ENCODE assay signal across 26 cellular contexts in the genomic region with DNA sequence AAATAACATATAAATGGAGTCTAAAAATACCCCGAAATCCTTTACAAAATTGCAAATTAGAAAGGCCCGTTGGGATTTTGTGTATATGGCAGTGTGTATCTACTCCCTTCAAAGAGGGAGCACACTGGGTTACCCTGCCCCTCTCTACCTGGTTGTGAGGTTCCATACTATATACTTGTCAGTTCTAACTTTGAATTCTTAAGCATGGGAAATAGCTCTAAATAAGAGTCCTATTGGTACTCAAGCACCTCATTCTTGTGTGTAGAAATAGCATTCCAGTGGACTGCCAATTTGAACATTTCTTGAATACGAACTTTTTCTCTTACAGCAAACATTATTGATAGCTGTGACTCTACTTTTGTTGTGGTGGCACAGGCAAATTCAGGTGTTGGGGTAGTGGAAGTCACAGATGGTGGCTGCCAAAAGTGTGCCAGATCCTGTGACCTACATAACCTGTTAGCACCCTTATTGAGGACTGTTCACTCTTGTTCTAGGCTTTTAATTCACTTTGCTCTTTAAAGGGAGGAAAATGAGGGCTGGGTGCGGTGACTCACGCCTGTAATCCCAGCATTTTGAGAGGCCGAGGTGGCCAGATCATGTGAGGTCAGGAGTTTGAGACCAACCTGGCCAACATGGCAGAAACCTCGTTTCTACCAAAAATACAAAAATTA. TPM values are rescaled to one million over a fixed set of nuclear protein-coding genes. Genes with fewer than 3 reads are reported as not detected.
DNase-seq lines count a peak whose midpoint lies in the region; ATAC-seq lines count a peak whose summit lies in the region.
"Had no signal": no experiment of that assay in that cellular context is flagged by ENCODE, and none has a peak within 500 bp of the region (broad histone marks: within the 10 kb centered on the region; RNA-seq: fewer than 3 reads in every experiment).

No MANE protein-coding gene starts in this region.

- no peaks in the 10 kb centered on the region for H3K27me3 Mint-ChIP-seq in activated T-helper 17 cell treated with anti-CD3 and anti-CD28 coated beads, Interleukin-2, amount 50 U/mL, for 72 hours
- H3K27me3 Mint-ChIP-seq: dendritic cell treated with granulocyte-macrophage colony-stimulating factor and Interleukin-4, amounts not matched to agents 40 ng/mL and 50 ng/mL, for 4 days; stimulated activated memory B cell treated with anti-CD40 and anti-IgM and Interleukin-4, amounts not matched to agents 10 μg/mL and 1 μg/mL and 100 μg/mL, for 72 hours; type B pancreatic cell had no signal

- H3K9ac ChIP-seq in mesendoderm (ENCODE audit: low read length): no peak overlapping the region

- H3K23ac ChIP-seq in mesendoderm (ENCODE audit: low read length): no peak overlapping the region

- no peak overlapping the region for H4K8ac ChIP-seq in mesendoderm (ENCODE audit: low read depth, low read length)

- H3K18ac ChIP-seq in mesendoderm (ENCODE audit: low read length): no peak overlapping the region

- H3K4me3 Mint-ChIP-seq in activated T-helper 17 cell treated with anti-CD3 and anti-CD28 coated beads, Interleukin-2, amount 50 U/mL, for 72 hours: no peak overlapping the region
- H3K4me3 Mint-ChIP-seq: dendritic cell treated with granulocyte-macrophage colony-stimulating factor and Interleukin-4, amounts not matched to agents 40 ng/mL and 50 ng/mL, for 4 days; stimulated activated memory B cell treated with anti-CD40 and anti-IgM and Interleukin-4, amounts not matched to agents 10 μg/mL and 1 μg/mL and 100 μg/mL, for 72 hours; type B pancreatic cell had no signal

- H3K27me3 ChIP-seq in mesendoderm (ENCODE audit: insufficient read depth, low read length, poor library complexity): no peaks in the 10 kb centered on the region
- no peaks in the 10 kb centered on the region for H3K27me3 ChIP-seq in thymus (ENCODE audit: control insufficient read depth, insufficient read depth)
- H3K27me3 ChIP-seq: BE2C, SJSA1 had no signal

- no peak overlapping the region for H2AK5ac ChIP-seq in mesendoderm (ENCODE audit: low read length)

- H3K56ac ChIP-seq in mesendoderm (ENCODE audit: low read length): peak overlapping the region; percentile 15

- H3K4me1 Mint-ChIP-seq in activated T-helper 17 cell treated with anti-CD3 and anti-CD28 coated beads, Interleukin-2, amount 50 U/mL, for 72 hours: peaks cover 8% of the 10 kb centered on the region
- H3K4me1 Mint-ChIP-seq: stimulated activated memory B cell treated with anti-CD40 and anti-IgM and Interleukin-4, amounts not matched to agents 10 μg/mL and 1 μg/mL and 100 μg/mL, for 72 hours had no signal

- H4K5ac ChIP-seq in mesendoderm (ENCODE audit: low read length): no peak overlapping the region

- H3K36me3 ChIP-seq in mesendoderm (ENCODE audit: control insufficient read depth, insufficient read depth, low read length): no peaks in the 10 kb centered on the region
- peaks cover 7% of the 10 kb centered on the region for H3K36me3 ChIP-seq in thymus (ENCODE audit: control insufficient read depth, insufficient read depth)
- H3K36me3 ChIP-seq: BE2C, SJSA1 had no signal

- no CpG with 5 or more reads among the region's 7 CpGs for WGBS in mesendoderm (ENCODE audit: extremely low coverage, insufficient coverage, low lambda C conversion rate)
- WGBS in thymus: 49% methylated on average over 7 of the region's 7 CpGs

- H3K4me1 ChIP-seq in mesendoderm (ENCODE audit: control insufficient read depth, low read depth, low read length) (no peaks in the 10 kb centered on the region), thymus (ENCODE audit: control insufficient read depth, insufficient read depth, low read length) (peaks cover 44% of the 10 kb centered on the region)
- H3K4me1 ChIP-seq: SJSA1 had no signal

- H3K9me3 Mint-ChIP-seq in activated T-helper 17 cell treated with anti-CD3 and anti-CD28 coated beads, Interleukin-2, amount 50 U/mL, for 72 hours: no peaks in the 10 kb centered on the region
- H3K9me3 Mint-ChIP-seq: dendritic cell treated with granulocyte-macrophage colony-stimulating factor and Interleukin-4, amounts not matched to agents 40 ng/mL and 50 ng/mL, for 4 days; stimulated activated memory B cell treated with anti-CD40 and anti-IgM and Interleukin-4, amounts not matched to agents 10 μg/mL and 1 μg/mL and 100 μg/mL, for 72 hours; type B pancreatic cell had no signal

- H3K4me3 ChIP-seq in mesendoderm (ENCODE audit: low read length) (no peak overlapping the region), thymus (ENCODE audit: low read length) (peak overlapping the region; percentile 21)
- H3K4me3 ChIP-seq: SJSA1 had no signal

- H3K9me3 ChIP-seq in thymus (ENCODE audit: control insufficient read depth): no peaks in the 10 kb centered on the region
- H3K9me3 ChIP-seq: BE2C, SJSA1 had no signal

- no peak overlapping the region for H2BK120ac ChIP-seq in mesendoderm (ENCODE audit: low read depth, low read length)

- peaks cover 75% of the 10 kb centered on the region for H3K36me3 Mint-ChIP-seq in activated T-helper 17 cell treated with anti-CD3 and anti-CD28 coated beads, Interleukin-2, amount 50 U/mL, for 72 hours (ENCODE audit: low read depth)

- ATAC-seq in activated T-helper 17 cell treated with anti-CD3 and anti-CD28 coated beads, Interleukin-2, amount 50 U/mL, for 72 hours (replicated peaks): no peak
- ATAC-seq: stimulated activated memory B cell treated with anti-CD40 and anti-IgM and Interleukin-4, amounts not matched to agents 10 μg/mL and 1 μg/mL and 100 μg/mL, for 72 hours had no signal

- no peak overlapping the region for H2BK5ac ChIP-seq in mesendoderm (ENCODE audit: low read length)

- DNase-seq in activated effector memory CD4-positive, alpha-beta T cell treated with anti-CD3 and anti-CD28 coated beads, Interleukin-2, amount 50 U/mL, for 16 hours: peak; percentile 22
- DNase-seq in activated effector memory CD4-positive, alpha-beta T cell treated with Interleukin-2 at 50 U/mL for 16 hours: no peak
- no peak for DNase-seq in mesendoderm
- no peak for DNase-seq in OCI-M1 (lab: John Stamatoyannopoulos, UW)
- DNase-seq in DMS53 (lab: John Stamatoyannopoulos, UW): no peak
- DNase-seq in NCI-H82 (lab: John Stamatoyannopoulos, UW): no peak
- DNase-seq: activated CD4-positive, alpha-beta T cell treated with anti-CD3 and anti-CD28 coated beads for 48 hours; activated CD8-positive, alpha-beta memory T cell treated with anti-CD3 and anti-CD28 coated beads, Interleukin-2, amount 50 U/mL, for 48 hours; activated naive CD4-positive, alpha-beta T cell; aorta; BE2C; left colon; NCI-H1436; NCI-H2107; NCI-H510A; NK-92 treated with Interleukin-12 subunit alpha and Interleukin-12 subunit beta, amount 100 ng/mL, for 24 hours had no signal

- H3K27ac Mint-ChIP-seq in activated T-helper 17 cell treated with anti-CD3 and anti-CD28 coated beads, Interleukin-2, amount 50 U/mL, for 72 hours: peak overlapping the region; percentile 76
- H3K27ac Mint-ChIP-seq: dendritic cell treated with granulocyte-macrophage colony-stimulating factor and Interleukin-4, amounts not matched to agents 40 ng/mL and 50 ng/mL, for 4 days; stimulated activated memory B cell treated with anti-CD40 and anti-IgM and Interleukin-4, amounts not matched to agents 10 μg/mL and 1 μg/mL and 100 μg/mL, for 72 hours; type B pancreatic cell had no signal

- H3K79me1 ChIP-seq in mesendoderm (ENCODE audit: low read length): no peaks in the 10 kb centered on the region

- no peaks in the 10 kb centered on the region for H3K79me2 ChIP-seq in mesendoderm (ENCODE audit: control insufficient read depth, insufficient read depth, low read length)

- H3K4me2 ChIP-seq in mesendoderm (ENCODE audit: low read length): no peak overlapping the region

- no peak overlapping the region for H2BK15ac ChIP-seq in mesendoderm (replicated peaks; ENCODE audit: low read depth)

- H3K27ac ChIP-seq in mesendoderm (ENCODE audit: low read depth, low read length) (no peak overlapping the region), thymus (ENCODE audit: low read depth) (peak overlapping the region; percentile 87)
- H3K27ac ChIP-seq: SJSA1 had no signal

- no peak overlapping the region for H3K4ac ChIP-seq in mesendoderm (ENCODE audit: low read depth, low read length)

RNA-seq across cellular contexts. Expression of gene ESRP2, which starts 16.1 kb away (rescaled TPM):
- under 1 TPM; 0.13 to 0.15 TPM for total RNA-seq in activated T-helper 17 cell treated with anti-CD3 and anti-CD28 coated beads, Interleukin-2, amount 50 U/mL, for 72 hours
- 26.2 TPM for polyA plus RNA-seq in mesendoderm (2013, experiment 1 of 2)
- polyA plus RNA-seq in mesendoderm (2013, experiment 2 of 2): 26.6 TPM
- 10.7 TPM for polyA plus RNA-seq in thymus
- total RNA-seq: cardiac septum; skeletal muscle tissue; T-helper 1 cell treated with Interleukin-12 subunit alpha and Interleukin-12 subunit beta and Interleukin-4 antibody, amounts not matched to agents 30 ng/mL and 1 ng/mL, for 36 hours had no signal
- polyA plus RNA-seq: neural cell had no signal

RNA-seq across cellular contexts. Expression of gene PLA2G15, which starts 25.3 kb away (rescaled TPM):
- total RNA-seq in activated T-helper 17 cell treated with anti-CD3 and anti-CD28 coated beads, Interleukin-2, amount 50 U/mL, for 72 hours: 10 to 100 TPM; 11.2 to 15.5 TPM
- polyA plus RNA-seq in mesendoderm (2013, experiment 1 of 2): 4.0 TPM
- polyA plus RNA-seq in mesendoderm (2013, experiment 2 of 2): 4.0 TPM
- 13.1 TPM for polyA plus RNA-seq in thymus

RNA-seq across cellular contexts. Expression of gene SLC7A6, which starts 44.5 kb away (rescaled TPM):
- total RNA-seq in activated T-helper 17 cell treated with anti-CD3 and anti-CD28 coated beads, Interleukin-2, amount 50 U/mL, for 72 hours: 10 to 100 TPM; 65.6 to 99.0 TPM
- 23.3 TPM for polyA plus RNA-seq in mesendoderm (2013, experiment 1 of 2)
- polyA plus RNA-seq in mesendoderm (2013, experiment 2 of 2): 22.1 TPM
- polyA plus RNA-seq in thymus: 47.3 TPM
